Comparison of ENCODE assay signal across 8 cellular contexts in genomic region chr7:123750389-123751230, GRCh38. TPM values are rescaled to one million over a fixed set of nuclear protein-coding genes. Genes with fewer than 3 reads are reported as not detected.
DNase-seq lines count a peak whose midpoint lies in the region; ATAC-seq and TF ChIP-seq lines count a peak whose summit lies in the region.

No MANE protein-coding gene starts in this region.

- no peak overlapping the region for H2AFZ ChIP-seq in Loucy (ENCODE audit: low read length)

- H3K4me3 ChIP-seq in Loucy (ENCODE audit: low read length, poor library complexity, severe bottlenecking) = peak overlapping the region; percentile 87
- H3K4me3 ChIP-seq in dorsolateral prefrontal cortex = peak overlapping the region in 46 of 59 donors; percentile 64 to 98 (median 89)

- no peaks in the 10 kb centered on the region for H3K9me2 ChIP-seq in Loucy (replicated peaks; ENCODE audit: low read depth, low read length)

- no peaks in the 10 kb centered on the region for H3K36me3 ChIP-seq in Loucy (ENCODE audit: insufficient read depth, low read length)

- ATAC-seq in GM21367 (IDR thresholded peaks at IDR 0.05; ENCODE audit: unreplicated experiment) = no peak

- peak overlapping the region in 32 of 59 donors; percentile 10 to 99 (median 96) for H3K27ac ChIP-seq in dorsolateral prefrontal cortex

- H3F3A ChIP-seq in Loucy (ENCODE audit: low read depth) = no peaks in the 10 kb centered on the region

- no peaks in the 10 kb centered on the region for H3K9me3 Mint-ChIP-seq in osteocyte (ENCODE audit: unreplicated experiment)

- H3K27me3 Mint-ChIP-seq in osteocyte (ENCODE audit: unreplicated experiment) = no peaks in the 10 kb centered on the region

- peak overlapping the region; percentile 86 for H3K4me2 ChIP-seq in Loucy (ENCODE audit: low read depth, low read length, poor library complexity, severe bottlenecking)

- H3K27me3 ChIP-seq in Loucy (ENCODE audit: insufficient read depth, low read length, poor library complexity, severe bottlenecking) = no peaks in the 10 kb centered on the region
- no peaks in the 10 kb centered on the region for H3K27me3 ChIP-seq in dorsolateral prefrontal cortex

- peaks cover 30% of the 10 kb centered on the region for H3K79me2 ChIP-seq in Loucy (ENCODE audit: insufficient read depth, low read length)

- H3K4me1 ChIP-seq in Loucy (ENCODE audit: insufficient read depth, low read length, poor library complexity, severe bottlenecking) = peaks cover 35% of the 10 kb centered on the region

- no peak for TF ChIP-seq CTCF in Loucy (conservative IDR thresholded peaks at IDR 0.05; ENCODE audit: low read length)
- no peak for TF ChIP-seq CTCF in dorsolateral prefrontal cortex (IDR thresholded peaks at IDR 0.05 in 54 of 56, conservative IDR thresholded peaks at IDR 0.05 in 2 of 56; ENCODE audit: low read depth in 1 of 56, partially characterized antibody in 56 of 56)
- TF ChIP-seq CTCF in osteocyte (IDR thresholded peaks at IDR 0.05) = no peak

- no peaks in the 10 kb centered on the region for H3K9me3 ChIP-seq in Loucy (ENCODE audit: insufficient read depth, low read depth, low read length)

- H3K27ac Mint-ChIP-seq in osteocyte (ENCODE audit: unreplicated experiment) = no peak overlapping the region

- peaks cover 5% of the 10 kb centered on the region for H3K36me3 Mint-ChIP-seq in osteocyte (ENCODE audit: unreplicated experiment)

- DNase-seq in DMS 273 (lab: John Stamatoyannopoulos, UW; ENCODE audit: unreplicated experiment) (peak; percentile 18), DMS 273 treated with DMSO at 0.1 percent for 48 hours (lab: John Stamatoyannopoulos, UW) (no peak), dorsolateral prefrontal cortex (no peak), osteocyte (ENCODE audit: extremely low spot score, unreplicated experiment) (no peak), iPS-NIHi11 (ENCODE audit: low spot score) (no peak)
- DNase-seq in activated CD4-positive, alpha-beta T cell treated with anti-CD3 and anti-CD28 coated beads, Interleukin-2, amount 50 U/mL, for 1 hour = no peak

- H3K4me1 Mint-ChIP-seq in osteocyte (ENCODE audit: unreplicated experiment) = peaks cover 43% of the 10 kb centered on the region

- intact Hi-C loops in dorsolateral prefrontal cortex (cut with DNase I) = no loop called here

- H4K20me1 ChIP-seq in Loucy (ENCODE audit: insufficient read depth, low read length, poor library complexity, severe bottlenecking) = peaks cover 25% of the 10 kb centered on the region

- peak overlapping the region; percentile 88 for H3K9ac ChIP-seq in Loucy (ENCODE audit: low read depth, low read length, poor library complexity, severe bottlenecking)

- peak overlapping the region; percentile 28 for H3K4me3 Mint-ChIP-seq in osteocyte (ENCODE audit: unreplicated experiment)

RNA-seq across cellular contexts. Expression of gene WASL, which starts 1.8 kb away (rescaled TPM):
- total RNA-seq in dorsolateral prefrontal cortex (10 to 100 TPM; 41.1 to 88.3 (median 68.7) TPM), osteocyte (41.5 and 42.7 TPM in 2 replicates)
